Comparison of ENCODE assay signal across 23 cellular contexts in the genomic region with DNA sequence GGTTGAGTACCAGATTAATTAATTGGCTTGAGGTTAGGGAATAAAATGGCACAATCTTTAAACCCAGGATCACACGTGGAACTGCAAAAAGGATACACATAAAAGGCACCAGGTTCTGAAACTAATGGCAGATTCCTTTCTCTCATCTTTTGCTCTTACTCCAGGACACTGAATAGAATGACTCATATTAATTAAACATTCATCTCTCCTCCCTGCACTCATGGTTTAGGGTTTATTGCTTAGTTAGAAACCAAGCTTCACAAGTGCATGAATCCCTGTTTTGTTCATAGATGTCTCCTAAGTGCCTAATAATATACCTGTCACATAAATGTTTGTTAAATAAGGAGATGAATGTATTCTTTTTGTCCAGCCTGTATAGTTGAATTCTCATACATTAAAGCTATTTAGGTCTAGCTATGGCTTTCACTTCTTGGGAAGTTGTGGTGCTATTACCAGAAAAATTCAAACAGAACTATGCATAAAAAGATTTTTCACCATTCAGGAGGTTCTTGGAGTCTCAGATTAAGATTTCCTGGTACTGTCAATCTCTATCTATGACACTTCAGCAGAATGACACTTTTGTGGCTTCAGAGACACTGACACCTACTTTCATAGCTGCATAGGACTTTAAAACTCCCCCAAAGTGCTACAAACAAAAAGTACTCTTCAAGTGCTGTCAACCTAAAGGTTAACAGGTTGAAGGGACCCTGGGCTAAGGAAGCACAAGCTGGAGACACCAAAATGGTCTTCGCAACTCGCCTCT. TPM values are rescaled to one million over a fixed set of nuclear protein-coding genes. Genes with fewer than 3 reads are reported as not detected.
DNase-seq lines count a peak whose midpoint lies in the region; ATAC-seq and TF ChIP-seq lines count a peak whose summit lies in the region.
"Had no signal": no experiment of that assay in that cellular context is flagged by ENCODE, and none has a peak within 500 bp of the region (broad histone marks: within the 10 kb centered on the region; RNA-seq: fewer than 3 reads in every experiment).

No MANE protein-coding gene starts in this region.

- H3K9ac ChIP-seq in colonic mucosa (ENCODE audit: low read depth in 2 of 2, low read length in 2 of 2), result no peak overlapping the region

- H3K27ac ChIP-seq in left ventricle myocardium inferior (replicated peaks) (peak overlapping the region; percentile 88), colonic mucosa (no peak overlapping the region)
- H3K27ac ChIP-seq: 22Rv1, ascending aorta, suprapubic skin had no signal

- TF ChIP-seq CTCF in left ventricle myocardium inferior (IDR thresholded peaks at IDR 0.05; ENCODE audit: borderline replicate concordance) (no peak), colonic mucosa (IDR thresholded peaks at IDR 0.05) (no peak)

- peaks cover 6% of the 10 kb centered on the region for H3K9me3 ChIP-seq in left ventricle myocardium inferior (replicated peaks)
- no peaks in the 10 kb centered on the region for H3K9me3 ChIP-seq in colonic mucosa
- H3K9me3 ChIP-seq: ascending aorta, MG63, suprapubic skin had no signal

- peaks cover 36% of the 10 kb centered on the region for H3K4me1 ChIP-seq in left ventricle myocardium inferior
- H3K4me1 ChIP-seq in colonic mucosa, result no peaks in the 10 kb centered on the region

- no peaks in the 10 kb centered on the region for H3K36me3 ChIP-seq in left ventricle myocardium inferior
- no peaks in the 10 kb centered on the region for H3K36me3 ChIP-seq in colonic mucosa
- H3K36me3 ChIP-seq: ascending aorta, MG63, suprapubic skin had no signal

- peak overlapping the region; percentile 74 for H3K4me3 ChIP-seq in left ventricle myocardium inferior
- H3K4me3 ChIP-seq in colonic mucosa, result no peak overlapping the region
- H3K4me3 ChIP-seq: ascending aorta, MG63, suprapubic skin had no signal

- intact Hi-C loops in Right ventricle myocardium superior (cut with DNase I), result loop anchor here (5.0 kb wide), 1 partner anchor 43 kb away; no protein-coding TSS in a partner anchor
- intact Hi-C loops in left ventricle myocardium superior (cut with micrococcal nuclease), result no loop called here
- intact Hi-C loops in left ventricle myocardium inferior (cut with micrococcal nuclease), result no loop called here
- intact Hi-C loops in colonic mucosa (cut with DNase I), result loop anchor here (10.0 kb wide), 1 partner anchor 146 kb away; no protein-coding TSS in a partner anchor

- H3K27me3 ChIP-seq in left ventricle myocardium inferior (ENCODE audit: low read depth) (no peaks in the 10 kb centered on the region), colonic mucosa (no peaks in the 10 kb centered on the region)
- H3K27me3 ChIP-seq: ascending aorta, MG63, suprapubic skin had no signal

- peak; percentile 16 for ATAC-seq in Right ventricle myocardium superior (ENCODE audit: poor library complexity)
- no peak for ATAC-seq in left ventricle myocardium superior
- no peak for ATAC-seq in HG02885 (IDR thresholded peaks at IDR 0.05; ENCODE audit: poor library complexity, unreplicated experiment)
- ATAC-seq: sciatic nerve; stimulated activated memory B cell treated with anti-CD40 and anti-IgM and Interleukin-4, amounts not matched to agents 10 μg/mL and 1 μg/mL and 100 μg/mL, for 72 hours had no signal

- DNase-seq in DMS153 (lab: John Stamatoyannopoulos, UW), result peak; percentile 31
- DNase-seq in DMS153 treated with DMSO at 0.1 percent for 48 hours (lab: John Stamatoyannopoulos, UW; ENCODE audit: unreplicated experiment), result no peak
- no peak for DNase-seq in Right ventricle myocardium superior
- DNase-seq in left ventricle myocardium superior, result no peak
- DNase-seq in left ventricle myocardium inferior, result no peak
- DNase-seq in anterior cingulate cortex (lab: John Stamatoyannopoulos, UW), result no peak
- no peak for DNase-seq in colonic mucosa
- DNase-seq: activated CD4-positive, alpha-beta T cell treated with anti-CD3 and anti-CD28 coated beads, Interleukin-2, amount 10 ng/mL, durations not matched to agents 7 days and 5 days; central memory CD4-positive, alpha-beta T cell; KBM-7; mammary epithelial cell; MG63; NCI-H2107; NCI-H446 treated with DMSO at 0.1 percent for 48 hours; stimulated activated CD4-positive, alpha-beta T cell treated with anti-CD3 and anti-CD28 coated beads, Interleukin-4, amount 100 ng/mL, for 4 hours; T1000 had no signal

RNA-seq across cellular contexts. Expression of a gene that starts 7.4 kb away (rescaled TPM):
- total RNA-seq in Right ventricle myocardium superior (65.0 TPM), left ventricle myocardium superior (96.8 TPM), left ventricle myocardium inferior (92.0 TPM), colonic mucosa (under 1 TPM; 0.15 to 0.50 TPM)
- total RNA-seq: ascending aorta, kidney epithelial cell had no signal

Comparison
In these comparisons a context has a peak if more than half of its experiments do, and no peak if none do; other contexts are left out.
1. intact Hi-C loops: an anchor here in Right ventricle myocardium superior (5.0 kb wide) and colonic mucosa (10.0 kb wide); none called in left ventricle myocardium superior and left ventricle myocardium inferior.
2. RNA of a gene that starts 7.4 kb away (total RNA-seq): 96.8 TPM in left ventricle myocardium superior (single experiment), 92.0 TPM in left ventricle myocardium inferior (single experiment) and 65.0 TPM in Right ventricle myocardium superior (single experiment); 0.15 to 0.50 TPM in colonic mucosa; every median in the first group is over 10 times any median in the second.